1 cellular context compared by ENCODE assay signal in the genomic region with DNA sequence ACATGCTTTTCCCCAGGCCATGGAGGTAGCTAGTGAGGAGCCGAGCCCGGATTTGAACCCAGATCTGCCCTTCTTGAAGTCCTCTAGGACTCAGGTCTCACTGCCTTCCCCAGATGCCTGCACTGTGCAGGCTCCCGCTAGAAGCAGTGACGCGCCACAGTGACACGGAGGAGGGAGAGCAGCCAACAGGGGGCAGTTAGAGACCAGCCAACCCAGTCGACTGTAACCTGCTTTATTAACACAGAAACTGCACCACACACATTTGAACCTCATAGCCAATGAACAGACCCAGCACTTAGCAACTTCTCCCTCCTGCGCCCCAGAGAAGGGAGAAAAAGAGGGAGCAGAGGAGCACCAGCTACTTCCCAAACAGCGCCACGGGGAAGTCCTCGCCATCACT.
TF ChIP-seq lines count a peak whose summit lies in the region.

No MANE protein-coding gene starts in this region.

TF ChIP-seq in K562, 482 proteins besides CTCF, POLR2A, EP300 and RAD21 (continued from another document and continues in another):
- TF ChIP-seq, protein P1, sequence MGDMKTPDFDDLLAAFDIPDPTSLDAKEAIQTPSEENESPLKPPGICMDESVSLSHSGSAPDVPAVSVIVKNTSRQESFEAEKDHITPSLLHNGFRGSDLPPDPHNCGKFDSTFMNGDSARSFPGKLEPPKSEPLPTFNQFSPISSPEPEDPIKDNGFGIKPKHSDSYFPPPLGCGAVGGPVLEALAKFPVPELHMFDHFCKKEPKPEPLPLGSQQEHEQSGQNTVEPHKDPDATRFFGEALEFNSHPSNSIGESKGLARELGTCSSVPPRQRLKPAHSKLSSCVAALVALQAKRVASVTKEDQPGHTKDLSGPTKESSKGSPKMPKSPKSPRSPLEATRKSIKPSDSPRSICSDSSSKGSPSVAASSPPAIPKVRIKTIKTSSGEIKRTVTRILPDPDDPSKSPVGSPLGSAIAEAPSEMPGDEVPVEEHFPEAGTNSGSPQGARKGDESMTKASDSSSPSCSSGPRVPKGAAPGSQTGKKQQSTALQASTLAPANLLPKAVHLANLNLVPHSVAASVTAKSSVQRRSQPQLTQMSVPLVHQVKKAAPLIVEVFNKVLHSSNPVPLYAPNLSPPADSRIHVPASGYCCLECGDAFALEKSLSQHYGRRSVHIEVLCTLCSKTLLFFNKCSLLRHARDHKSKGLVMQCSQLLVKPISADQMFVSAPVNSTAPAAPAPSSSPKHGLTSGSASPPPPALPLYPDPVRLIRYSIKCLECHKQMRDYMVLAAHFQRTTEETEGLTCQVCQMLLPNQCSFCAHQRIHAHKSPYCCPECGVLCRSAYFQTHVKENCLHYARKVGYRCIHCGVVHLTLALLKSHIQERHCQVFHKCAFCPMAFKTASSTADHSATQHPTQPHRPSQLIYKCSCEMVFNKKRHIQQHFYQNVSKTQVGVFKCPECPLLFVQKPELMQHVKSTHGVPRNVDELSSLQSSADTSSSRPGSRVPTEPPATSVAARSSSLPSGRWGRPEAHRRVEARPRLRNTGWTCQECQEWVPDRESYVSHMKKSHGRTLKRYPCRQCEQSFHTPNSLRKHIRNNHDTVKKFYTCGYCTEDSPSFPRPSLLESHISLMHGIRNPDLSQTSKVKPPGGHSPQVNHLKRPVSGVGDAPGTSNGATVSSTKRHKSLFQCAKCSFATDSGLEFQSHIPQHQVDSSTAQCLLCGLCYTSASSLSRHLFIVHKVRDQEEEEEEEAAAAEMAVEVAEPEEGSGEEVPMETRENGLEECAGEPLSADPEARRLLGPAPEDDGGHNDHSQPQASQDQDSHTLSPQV (IDR thresholded peaks at IDR 0.05): no peak
- TF ChIP-seq HMG20A (CRISPR knock-in tag; conservative IDR thresholded peaks at IDR 0.05) (no peak), ILK (tag; IDR thresholded peaks at IDR 0.05; ENCODE audit: borderline replicate concordance, low read depth) (no peak), MYNN (IDR thresholded peaks at IDR 0.05) (no peak), MYNN (CRISPR knock-in tag; IDR thresholded peaks at IDR 0.05) (no peak), SMC3 (conservative IDR thresholded peaks at IDR 0.05; ENCODE audit: insufficient read depth, low read depth, low read length) (peak; percentile 82), SOX6 (IDR thresholded peaks at IDR 0.05) (0 out of 2 replicates have a peak, but pooled peaks have one; percentile 25), KDM2B (CRISPR knock-in tag; IDR thresholded peaks at IDR 0.05) (no peak), FOXA1 (IDR thresholded peaks at IDR 0.05; ENCODE audit: borderline replicate concordance) (no peak), RB1 (IDR thresholded peaks at IDR 0.05; ENCODE audit: low read depth) (peak; percentile 64; the same call in 1 of the 2 replicates), SMARCB1 (IDR thresholded peaks at IDR 0.05; ENCODE audit: insufficient read length, low read depth) (no peak), PML (IDR thresholded peaks at IDR 0.05; ENCODE audit: low read length) (no peak), ZKSCAN3 (CRISPR knock-in tag; IDR thresholded peaks at IDR 0.05) (no peak), ZFP36 (IDR thresholded peaks at IDR 0.05; ENCODE audit: low read depth, low read length, partially characterized antibody) (peak; percentile 33), HEY1 (CRISPR knock-in tag; IDR thresholded peaks at IDR 0.05; ENCODE audit: borderline replicate concordance) (no peak), KLF13 (tag; IDR thresholded peaks at IDR 0.05; ENCODE audit: borderline replicate concordance, low read depth) (no peak; the same call in 1 of the 2 replicates), ARHGAP35 (IDR thresholded peaks at IDR 0.05; ENCODE audit: partially characterized antibody) (no peak), GATAD2B (IDR thresholded peaks at IDR 0.05; ENCODE audit: borderline replicate concordance) (no peak), ZNF224 (CRISPR knock-in tag; IDR thresholded peaks at IDR 0.05) (no peak), DACH1 (IDR thresholded peaks at IDR 0.05; ENCODE audit: partially characterized antibody) (no peak), ZNF232 (CRISPR knock-in tag; IDR thresholded peaks at IDR 0.05) (no peak), SREBF1 (IDR thresholded peaks at IDR 0.05; ENCODE audit: borderline replicate concordance, low read depth, low read length) (no peak), MBD2 (IDR thresholded peaks at IDR 0.05; ENCODE audit: borderline replicate concordance, low read depth) (no peak), ZNF780A (CRISPR knock-in tag; IDR thresholded peaks at IDR 0.05) (no peak), NFE2 (IDR thresholded peaks at IDR 0.05; ENCODE audit: low read depth) (peak; percentile 15; the same call in 1 of the 2 replicates), ATF1 (CRISPR knock-in tag; IDR thresholded peaks at IDR 0.05) (peak; percentile 71), ATF1 (tag; IDR thresholded peaks at IDR 0.05) (peak; percentile 91), FOXJ3 (CRISPR knock-in tag; IDR thresholded peaks at IDR 0.05) (no peak), CHCHD3 (CRISPR knock-in tag; IDR thresholded peaks at IDR 0.05) (no peak), ZNF644 (tag; IDR thresholded peaks at IDR 0.05; ENCODE audit: low read depth) (no peak), ZNF24 (IDR thresholded peaks at IDR 0.05) (peak; percentile 67; the same call in 1 of the 2 replicates), MCM3 (IDR thresholded peaks at IDR 0.05) (no peak), PCBP1 (IDR thresholded peaks at IDR 0.05; ENCODE audit: low read depth, low read length, poor library complexity, severe bottlenecking) (no peak), JUN (IDR thresholded peaks at IDR 0.05; ENCODE audit: borderline replicate concordance, low read depth, low read length) (0 out of 2 replicates have a peak, but pooled peaks have one; percentile 34), JUN (CRISPR knock-in tag; IDR thresholded peaks at IDR 0.05; ENCODE audit: borderline replicate concordance) (no peak)
- TF ChIP-seq, protein P2, sequence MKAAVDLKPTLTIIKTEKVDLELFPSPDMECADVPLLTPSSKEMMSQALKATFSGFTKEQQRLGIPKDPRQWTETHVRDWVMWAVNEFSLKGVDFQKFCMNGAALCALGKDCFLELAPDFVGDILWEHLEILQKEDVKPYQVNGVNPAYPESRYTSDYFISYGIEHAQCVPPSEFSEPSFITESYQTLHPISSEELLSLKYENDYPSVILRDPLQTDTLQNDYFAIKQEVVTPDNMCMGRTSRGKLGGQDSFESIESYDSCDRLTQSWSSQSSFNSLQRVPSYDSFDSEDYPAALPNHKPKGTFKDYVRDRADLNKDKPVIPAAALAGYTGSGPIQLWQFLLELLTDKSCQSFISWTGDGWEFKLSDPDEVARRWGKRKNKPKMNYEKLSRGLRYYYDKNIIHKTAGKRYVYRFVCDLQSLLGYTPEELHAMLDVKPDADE (conservative IDR thresholded peaks at IDR 0.05; ENCODE audit: control insufficient read depth, low read depth, low read length): no peak
- TF ChIP-seq, protein P3, sequence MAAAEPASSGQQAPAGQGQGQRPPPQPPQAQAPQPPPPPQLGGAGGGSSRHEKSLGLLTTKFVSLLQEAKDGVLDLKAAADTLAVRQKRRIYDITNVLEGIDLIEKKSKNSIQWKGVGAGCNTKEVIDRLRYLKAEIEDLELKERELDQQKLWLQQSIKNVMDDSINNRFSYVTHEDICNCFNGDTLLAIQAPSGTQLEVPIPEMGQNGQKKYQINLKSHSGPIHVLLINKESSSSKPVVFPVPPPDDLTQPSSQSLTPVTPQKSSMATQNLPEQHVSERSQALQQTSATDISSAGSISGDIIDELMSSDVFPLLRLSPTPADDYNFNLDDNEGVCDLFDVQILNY (CRISPR knock-in tag; IDR thresholded peaks at IDR 0.05): no peak
- TF ChIP-seq, protein P4, sequence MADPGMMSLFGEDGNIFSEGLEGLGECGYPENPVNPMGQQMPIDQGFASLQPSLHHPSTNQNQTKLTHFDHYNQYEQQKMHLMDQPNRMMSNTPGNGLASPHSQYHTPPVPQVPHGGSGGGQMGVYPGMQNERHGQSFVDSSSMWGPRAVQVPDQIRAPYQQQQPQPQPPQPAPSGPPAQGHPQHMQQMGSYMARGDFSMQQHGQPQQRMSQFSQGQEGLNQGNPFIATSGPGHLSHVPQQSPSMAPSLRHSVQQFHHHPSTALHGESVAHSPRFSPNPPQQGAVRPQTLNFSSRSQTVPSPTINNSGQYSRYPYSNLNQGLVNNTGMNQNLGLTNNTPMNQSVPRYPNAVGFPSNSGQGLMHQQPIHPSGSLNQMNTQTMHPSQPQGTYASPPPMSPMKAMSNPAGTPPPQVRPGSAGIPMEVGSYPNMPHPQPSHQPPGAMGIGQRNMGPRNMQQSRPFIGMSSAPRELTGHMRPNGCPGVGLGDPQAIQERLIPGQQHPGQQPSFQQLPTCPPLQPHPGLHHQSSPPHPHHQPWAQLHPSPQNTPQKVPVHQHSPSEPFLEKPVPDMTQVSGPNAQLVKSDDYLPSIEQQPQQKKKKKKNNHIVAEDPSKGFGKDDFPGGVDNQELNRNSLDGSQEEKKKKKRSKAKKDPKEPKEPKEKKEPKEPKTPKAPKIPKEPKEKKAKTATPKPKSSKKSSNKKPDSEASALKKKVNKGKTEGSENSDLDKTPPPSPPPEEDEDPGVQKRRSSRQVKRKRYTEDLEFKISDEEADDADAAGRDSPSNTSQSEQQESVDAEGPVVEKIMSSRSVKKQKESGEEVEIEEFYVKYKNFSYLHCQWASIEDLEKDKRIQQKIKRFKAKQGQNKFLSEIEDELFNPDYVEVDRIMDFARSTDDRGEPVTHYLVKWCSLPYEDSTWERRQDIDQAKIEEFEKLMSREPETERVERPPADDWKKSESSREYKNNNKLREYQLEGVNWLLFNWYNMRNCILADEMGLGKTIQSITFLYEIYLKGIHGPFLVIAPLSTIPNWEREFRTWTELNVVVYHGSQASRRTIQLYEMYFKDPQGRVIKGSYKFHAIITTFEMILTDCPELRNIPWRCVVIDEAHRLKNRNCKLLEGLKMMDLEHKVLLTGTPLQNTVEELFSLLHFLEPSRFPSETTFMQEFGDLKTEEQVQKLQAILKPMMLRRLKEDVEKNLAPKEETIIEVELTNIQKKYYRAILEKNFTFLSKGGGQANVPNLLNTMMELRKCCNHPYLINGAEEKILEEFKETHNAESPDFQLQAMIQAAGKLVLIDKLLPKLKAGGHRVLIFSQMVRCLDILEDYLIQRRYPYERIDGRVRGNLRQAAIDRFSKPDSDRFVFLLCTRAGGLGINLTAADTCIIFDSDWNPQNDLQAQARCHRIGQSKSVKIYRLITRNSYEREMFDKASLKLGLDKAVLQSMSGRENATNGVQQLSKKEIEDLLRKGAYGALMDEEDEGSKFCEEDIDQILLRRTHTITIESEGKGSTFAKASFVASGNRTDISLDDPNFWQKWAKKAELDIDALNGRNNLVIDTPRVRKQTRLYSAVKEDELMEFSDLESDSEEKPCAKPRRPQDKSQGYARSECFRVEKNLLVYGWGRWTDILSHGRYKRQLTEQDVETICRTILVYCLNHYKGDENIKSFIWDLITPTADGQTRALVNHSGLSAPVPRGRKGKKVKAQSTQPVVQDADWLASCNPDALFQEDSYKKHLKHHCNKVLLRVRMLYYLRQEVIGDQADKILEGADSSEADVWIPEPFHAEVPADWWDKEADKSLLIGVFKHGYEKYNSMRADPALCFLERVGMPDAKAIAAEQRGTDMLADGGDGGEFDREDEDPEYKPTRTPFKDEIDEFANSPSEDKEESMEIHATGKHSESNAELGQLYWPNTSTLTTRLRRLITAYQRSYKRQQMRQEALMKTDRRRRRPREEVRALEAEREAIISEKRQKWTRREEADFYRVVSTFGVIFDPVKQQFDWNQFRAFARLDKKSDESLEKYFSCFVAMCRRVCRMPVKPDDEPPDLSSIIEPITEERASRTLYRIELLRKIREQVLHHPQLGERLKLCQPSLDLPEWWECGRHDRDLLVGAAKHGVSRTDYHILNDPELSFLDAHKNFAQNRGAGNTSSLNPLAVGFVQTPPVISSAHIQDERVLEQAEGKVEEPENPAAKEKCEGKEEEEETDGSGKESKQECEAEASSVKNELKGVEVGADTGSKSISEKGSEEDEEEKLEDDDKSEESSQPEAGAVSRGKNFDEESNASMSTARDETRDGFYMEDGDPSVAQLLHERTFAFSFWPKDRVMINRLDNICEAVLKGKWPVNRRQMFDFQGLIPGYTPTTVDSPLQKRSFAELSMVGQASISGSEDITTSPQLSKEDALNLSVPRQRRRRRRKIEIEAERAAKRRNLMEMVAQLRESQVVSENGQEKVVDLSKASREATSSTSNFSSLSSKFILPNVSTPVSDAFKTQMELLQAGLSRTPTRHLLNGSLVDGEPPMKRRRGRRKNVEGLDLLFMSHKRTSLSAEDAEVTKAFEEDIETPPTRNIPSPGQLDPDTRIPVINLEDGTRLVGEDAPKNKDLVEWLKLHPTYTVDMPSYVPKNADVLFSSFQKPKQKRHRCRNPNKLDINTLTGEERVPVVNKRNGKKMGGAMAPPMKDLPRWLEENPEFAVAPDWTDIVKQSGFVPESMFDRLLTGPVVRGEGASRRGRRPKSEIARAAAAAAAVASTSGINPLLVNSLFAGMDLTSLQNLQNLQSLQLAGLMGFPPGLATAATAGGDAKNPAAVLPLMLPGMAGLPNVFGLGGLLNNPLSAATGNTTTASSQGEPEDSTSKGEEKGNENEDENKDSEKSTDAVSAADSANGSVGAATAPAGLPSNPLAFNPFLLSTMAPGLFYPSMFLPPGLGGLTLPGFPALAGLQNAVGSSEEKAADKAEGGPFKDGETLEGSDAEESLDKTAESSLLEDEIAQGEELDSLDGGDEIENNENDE (IDR thresholded peaks at IDR 0.05; ENCODE audit: low read depth, low read length): no peak
- TF ChIP-seq, protein P5, sequence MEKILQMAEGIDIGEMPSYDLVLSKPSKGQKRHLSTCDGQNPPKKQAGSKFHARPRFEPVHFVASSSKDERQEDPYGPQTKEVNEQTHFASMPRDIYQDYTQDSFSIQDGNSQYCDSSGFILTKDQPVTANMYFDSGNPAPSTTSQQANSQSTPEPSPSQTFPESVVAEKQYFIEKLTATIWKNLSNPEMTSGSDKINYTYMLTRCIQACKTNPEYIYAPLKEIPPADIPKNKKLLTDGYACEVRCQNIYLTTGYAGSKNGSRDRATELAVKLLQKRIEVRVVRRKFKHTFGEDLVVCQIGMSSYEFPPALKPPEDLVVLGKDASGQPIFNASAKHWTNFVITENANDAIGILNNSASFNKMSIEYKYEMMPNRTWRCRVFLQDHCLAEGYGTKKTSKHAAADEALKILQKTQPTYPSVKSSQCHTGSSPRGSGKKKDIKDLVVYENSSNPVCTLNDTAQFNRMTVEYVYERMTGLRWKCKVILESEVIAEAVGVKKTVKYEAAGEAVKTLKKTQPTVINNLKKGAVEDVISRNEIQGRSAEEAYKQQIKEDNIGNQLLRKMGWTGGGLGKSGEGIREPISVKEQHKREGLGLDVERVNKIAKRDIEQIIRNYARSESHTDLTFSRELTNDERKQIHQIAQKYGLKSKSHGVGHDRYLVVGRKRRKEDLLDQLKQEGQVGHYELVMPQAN (IDR thresholded peaks at IDR 0.05; ENCODE audit: borderline replicate concordance): no peak
- TF ChIP-seq, protein P6, sequence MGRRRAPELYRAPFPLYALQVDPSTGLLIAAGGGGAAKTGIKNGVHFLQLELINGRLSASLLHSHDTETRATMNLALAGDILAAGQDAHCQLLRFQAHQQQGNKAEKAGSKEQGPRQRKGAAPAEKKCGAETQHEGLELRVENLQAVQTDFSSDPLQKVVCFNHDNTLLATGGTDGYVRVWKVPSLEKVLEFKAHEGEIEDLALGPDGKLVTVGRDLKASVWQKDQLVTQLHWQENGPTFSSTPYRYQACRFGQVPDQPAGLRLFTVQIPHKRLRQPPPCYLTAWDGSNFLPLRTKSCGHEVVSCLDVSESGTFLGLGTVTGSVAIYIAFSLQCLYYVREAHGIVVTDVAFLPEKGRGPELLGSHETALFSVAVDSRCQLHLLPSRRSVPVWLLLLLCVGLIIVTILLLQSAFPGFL (CRISPR knock-in tag; IDR thresholded peaks at IDR 0.05): peak; percentile 40; the same call in 1 of the 2 replicates
